Comparison of ENCODE assay signal across 16 cellular contexts in genomic region chr5:118891252-118891651, GRCh38.
DNase-seq lines count a peak whose midpoint lies in the region; ATAC-seq, FAIRE-seq and TF ChIP-seq lines count a peak whose summit lies in the region.
"Had no signal": no experiment of that assay in that cellular context is flagged by ENCODE, and none has a peak within 500 bp of the region (broad histone marks: within the 10 kb centered on the region; RNA-seq: fewer than 3 reads in every experiment).

No MANE protein-coding gene starts in this region.

- H3K4me2 ChIP-seq in HepG2 (ENCODE audit: low read depth, low read length), result no peak overlapping the region

- H3K36me3 ChIP-seq in sigmoid colon (no peaks in the 10 kb centered on the region), HepG2 (replicated peaks in 1 of 2; ENCODE audit: control insufficient read depth in 1 of 2, insufficient read depth in 2 of 2, low read length in 2 of 2) (no peaks in the 10 kb centered on the region)
- H3K36me3 ChIP-seq: brain microvascular endothelial cell, left lung had no signal

- CTCF ChIA-PET in HepG2 (lab: Yijun Ruan, JAX; ENCODE audit: low intra/inter-chr PET ratio, low total read pairs), result no interaction called here

- TF ChIP-seq EP300 in sigmoid colon (IDR thresholded peaks at IDR 0.05) (no peak), HepG2 (IDR thresholded peaks at IDR 0.05; ENCODE audit: low read depth in 2 of 2, low read length in 2 of 2) (no peak), HepG2 (CRISPR knock-in tag; IDR thresholded peaks at IDR 0.05; ENCODE audit: borderline replicate concordance) (no peak)

- in situ Hi-C loops in astrocyte of the cerebellum (cut with HindIII; ENCODE audit: low sequenced_read_pairs), result no loop called here
- in situ Hi-C loops in HepG2 (cut with HindIII; ENCODE audit: extremely low pct_ligation_motif_present, low pct_unique_long_range_greater_than_20kb), result no loop called here

- H2AFZ ChIP-seq in HepG2 (ENCODE audit: low read length), result no peak overlapping the region

- FAIRE-seq in HepG2 (lab: Jason Lieb, UNC), result no peak

- H3K27me3 ChIP-seq in sigmoid colon (no peaks in the 10 kb centered on the region), HepG2 (ENCODE audit: control insufficient read depth in 1 of 2, insufficient read depth in 2 of 2, low read length in 2 of 2) (no peaks in the 10 kb centered on the region)
- H3K27me3 ChIP-seq: brain microvascular endothelial cell, left lung had no signal

- POLR2A ChIA-PET in HepG2 (lab: Yijun Ruan, JAX), result no interaction called here

- BruUV-seq in HepG2 (replicated peaks; lab: Mats Ljungman, UMichigan), result no TSS peak

- DNase-seq in EH (ENCODE audit: low read depth) (peak; percentile 19), NCI-H146 treated with DMSO at 0.1 percent for 48 hours (lab: John Stamatoyannopoulos, UW; ENCODE audit: unreplicated experiment) (peak; percentile 40), astrocyte of the cerebellum (ENCODE audit: low read depth) (peak; percentile 18), sigmoid colon (no peak), HepG2 (ENCODE audit: low spot score) (no peak)
- DNase-seq: activated CD8-positive, alpha-beta memory T cell treated with anti-CD3 and anti-CD28 coated beads for 24 hours; activated effector memory CD4-positive, alpha-beta T cell treated with anti-CD3 and anti-CD28 coated beads, Interleukin-2, amount 50 U/mL, for 16 hours; brain microvascular endothelial cell; DND-41; H9; left lung; naive B cell; stimulated activated naive B cell treated with anti-CD40 and anti-IgM and Interleukin-4, amounts not matched to agents 10 μg/mL and 1 μg/mL and 100 μg/mL, for 72 hours had no signal

- TF ChIP-seq POLR2A in sigmoid colon (IDR thresholded peaks at IDR 0.05) (no peak), HepG2 (IDR thresholded peaks at IDR 0.05; ENCODE audit: insufficient read depth in 1 of 2, low read depth in 2 of 2, low read length in 2 of 2) (no peak)

- H3K9me3 ChIP-seq in sigmoid colon (no peaks in the 10 kb centered on the region), HepG2 (ENCODE audit: low read length) (no peaks in the 10 kb centered on the region)
- H3K9me3 ChIP-seq: left lung had no signal

- H3K9ac ChIP-seq in HepG2 (ENCODE audit: insufficient read depth, low read depth, low read length), result no peak overlapping the region

- H3K79me2 ChIP-seq in HepG2 (ENCODE audit: insufficient read depth, low read length), result no peaks in the 10 kb centered on the region

- no peak for TF ChIP-seq RAD21 in HepG2 (CRISPR knock-in tag; IDR thresholded peaks at IDR 0.05)

- intact Hi-C loops in sigmoid colon (cut with DNase I) (no loop called here), HepG2 (cut with micrococcal nuclease; ENCODE audit: unreplicated experiment) (no loop called here)

- H4K20me1 ChIP-seq in HepG2 (ENCODE audit: insufficient read depth, low read length), result no peaks in the 10 kb centered on the region

- H3K4me1 ChIP-seq in sigmoid colon (peaks cover 0 to 6% (median 0%) of the 10 kb centered on the region in 4 donors), HepG2 (ENCODE audit: insufficient read depth, low read length) (no peaks in the 10 kb centered on the region)
- H3K4me1 ChIP-seq: left lung had no signal

- H3K4me3 ChIP-seq in astrocyte of the cerebellum (ENCODE audit: low read depth, low read length), result no peak overlapping the region
- no peak overlapping the region for H3K4me3 ChIP-seq in sigmoid colon
- H3K4me3 ChIP-seq in HepG2 (replicated peaks in 1 of 3; ENCODE audit: insufficient read depth in 1 of 3, low read depth in 2 of 3, low read length in 3 of 3), result no peak overlapping the region
- H3K4me3 ChIP-seq: left lung had no signal

- WGBS in sigmoid colon, 2 donors, result 40 to 66% methylated on average over 2 of the region's 2 CpGs
- WGBS in HepG2 (ENCODE audit: low lambda C conversion rate), result 93% methylated on average over 2 of the region's 2 CpGs

- no peak overlapping the region for H3K27ac ChIP-seq in sigmoid colon
- no peak overlapping the region for H3K27ac ChIP-seq in HepG2 (ENCODE audit: extremely low read length, insufficient read depth, low read length)
- H3K27ac ChIP-seq: brain microvascular endothelial cell, left lung had no signal

- TF ChIP-seq CTCF in astrocyte of the cerebellum (IDR thresholded peaks at IDR 0.05; ENCODE audit: low read depth, low read length, missing control alignments), result no peak
- no peak for TF ChIP-seq CTCF in sigmoid colon (IDR thresholded peaks at IDR 0.05)
- TF ChIP-seq CTCF in HepG2 (CRISPR knock-in tag; IDR thresholded peaks at IDR 0.05), result no peak

- peak; percentile 58 for ATAC-seq in GM21529 (IDR thresholded peaks at IDR 0.05; ENCODE audit: unreplicated experiment)
- ATAC-seq in HepG2, result no peak
- no peak for ATAC-seq in GM18511 (IDR thresholded peaks at IDR 0.05; ENCODE audit: unreplicated experiment)
- no peak for ATAC-seq in HG02840 (IDR thresholded peaks at IDR 0.05; ENCODE audit: low FRiP score, unreplicated experiment)
- ATAC-seq: left lung; stimulated activated naive B cell treated with anti-CD40 and anti-IgM and Interleukin-4, amounts not matched to agents 10 μg/mL and 1 μg/mL and 100 μg/mL, for 72 hours had no signal

TF ChIP-seq in HepG2, 621 proteins besides CTCF, POLR2A, EP300 and RAD21:
- TF ChIP-seq ARNT (IDR thresholded peaks at IDR 0.05) (no peak), ZNF784 (CRISPR knock-in tag; IDR thresholded peaks at IDR 0.05; ENCODE audit: borderline replicate concordance) (no peak), TFDP2 (CRISPR knock-in tag; IDR thresholded peaks at IDR 0.05) (no peak), ESRRA (CRISPR knock-in tag; IDR thresholded peaks at IDR 0.05; ENCODE audit: low read depth) (no peak), MLLT10 (CRISPR knock-in tag; IDR thresholded peaks at IDR 0.05) (no peak), PBX3 (CRISPR knock-in tag; IDR thresholded peaks at IDR 0.05; ENCODE audit: borderline replicate concordance) (no peak), SMAD3 (CRISPR knock-in tag; IDR thresholded peaks at IDR 0.05) (no peak), SNRNP70 (IDR thresholded peaks at IDR 0.05; ENCODE audit: low read depth, low read length) (no peak), SCMH1 (CRISPR knock-in tag; IDR thresholded peaks at IDR 0.05; ENCODE audit: borderline replicate concordance) (no peak), ARID4A (CRISPR knock-in tag; IDR thresholded peaks at IDR 0.05; ENCODE audit: borderline replicate concordance) (no peak)
TF ChIP-seq in HepG2: peak in this region for 0.

Comparison
In these comparisons a context has a peak if more than half of its experiments do, and no peak if none do; other contexts are left out.
1. DNase-seq: peak in EH (single experiment), NCI-H146 treated with DMSO at 0.1 percent for 48 hours (single experiment) and astrocyte of the cerebellum (single experiment); none in sigmoid colon (single experiment) and HepG2 (single experiment).